In genomic region chr14:103562385-103563088, GRCh38 we compare ENCODE assay signal across 1 cellular context.
TF ChIP-seq lines count a peak whose summit lies in the region.

Gene BAG5, minus strand, starts transcription at chr14:103562657. Its CDS starts 1,493 bp downstream, at chr14:103561164.
Gene COA8, plus strand, starts transcription at chr14:103562960. Its CDS starts 42 bp downstream, at chr14:103563002.

TF ChIP-seq in HepG2, 621 proteins besides CTCF, POLR2A, EP300 and RAD21 (continued from another document):
- peak; percentile 85 for TF ChIP-seq ZNF883 (CRISPR knock-in tag; IDR thresholded peaks at IDR 0.05; ENCODE audit: not compliant biosample characterization)
- peak; percentile 37 for TF ChIP-seq TEAD3 (CRISPR knock-in tag; optimal IDR thresholded peaks at IDR 0.05; ENCODE audit: borderline replicate concordance)
- peak; percentile 33; the same call in 1 of the 2 replicates for TF ChIP-seq BORCS8-MEF2B (CRISPR knock-in tag; IDR thresholded peaks at IDR 0.05)
- TF ChIP-seq YY1 (IDR thresholded peaks at IDR 0.05; ENCODE audit: insufficient read depth, insufficient replicate concordance, low read depth, low read length) = peak; percentile 75
- 0 out of 2 replicates have a peak, but pooled peaks have one; percentile 66 for TF ChIP-seq ZSCAN5A (CRISPR knock-in tag; IDR thresholded peaks at IDR 0.05; ENCODE audit: borderline replicate concordance)
- no peak for TF ChIP-seq PRDM4 (CRISPR knock-in tag; IDR thresholded peaks at IDR 0.05; ENCODE audit: borderline replicate concordance)
- peak; percentile 42; the same call in 1 of the 2 replicates for TF ChIP-seq ZBTB25 (CRISPR knock-in tag; IDR thresholded peaks at IDR 0.05)
- peak; percentile 71 for TF ChIP-seq ZNF547 (CRISPR knock-in tag; IDR thresholded peaks at IDR 0.05)
- TF ChIP-seq KLF6 (CRISPR knock-in tag; IDR thresholded peaks at IDR 0.05) = peak; percentile 72; the same call in 1 of the 2 replicates
- no peak for TF ChIP-seq POGZ (CRISPR knock-in tag; IDR thresholded peaks at IDR 0.05)
- TF ChIP-seq NPAS2 (CRISPR knock-in tag; IDR thresholded peaks at IDR 0.05; ENCODE audit: borderline replicate concordance) = no peak
- TF ChIP-seq ZEB1 (IDR thresholded peaks at IDR 0.05; ENCODE audit: insufficient replicate concordance, low read depth) = peak; percentile 30
- TF ChIP-seq ZBTB7A (CRISPR knock-in tag; IDR thresholded peaks at IDR 0.05) = peak; percentile 93
- TF ChIP-seq FOXC1 (CRISPR knock-in tag; IDR thresholded peaks at IDR 0.05; ENCODE audit: borderline replicate concordance) = peak; percentile 11; the same call in 1 of the 2 replicates
- no peak for TF ChIP-seq JARID2 (CRISPR knock-in tag; IDR thresholded peaks at IDR 0.05; ENCODE audit: insufficient replicate concordance)
- 0 out of 2 replicates have a peak, but pooled peaks have one; percentile 58 for TF ChIP-seq KDM4B (CRISPR knock-in tag; IDR thresholded peaks at IDR 0.05)
- 0 out of 2 replicates have a peak, but pooled peaks have one; percentile 78 for TF ChIP-seq CCDC6 (CRISPR knock-in tag; IDR thresholded peaks at IDR 0.05)
- TF ChIP-seq SMC3 (IDR thresholded peaks at IDR 0.05; ENCODE audit: low read length) = no peak
- no peak for TF ChIP-seq ZNF432 (CRISPR knock-in tag; IDR thresholded peaks at IDR 0.05; ENCODE audit: borderline replicate concordance)
- peak; percentile 82 for TF ChIP-seq HOXA3 (CRISPR knock-in tag; IDR thresholded peaks at IDR 0.05)
- peak; percentile 82 for TF ChIP-seq YEATS4 (CRISPR knock-in tag; IDR thresholded peaks at IDR 0.05; ENCODE audit: borderline replicate concordance)
- no peak for TF ChIP-seq PAWR (CRISPR knock-in tag; IDR thresholded peaks at IDR 0.05; ENCODE audit: borderline replicate concordance)
- 0 out of 2 replicates have a peak, but pooled peaks have one; percentile 31 for TF ChIP-seq ZNF777 (CRISPR knock-in tag; IDR thresholded peaks at IDR 0.05)
- TF ChIP-seq ZBTB38 (CRISPR knock-in tag; IDR thresholded peaks at IDR 0.05) = peak; percentile 16; the same call in 1 of the 2 replicates
- peak; percentile 45; the same call in 1 of the 2 replicates for TF ChIP-seq SIN3A (IDR thresholded peaks at IDR 0.05; ENCODE audit: borderline replicate concordance, low read depth, low read length)
- peak; percentile 40; the same call in 1 of the 2 replicates for TF ChIP-seq ETS1 (CRISPR knock-in tag; IDR thresholded peaks at IDR 0.05)
- no peak for TF ChIP-seq ZNF160 (CRISPR knock-in tag; IDR thresholded peaks at IDR 0.05)
